In genomic region chr4:845233-845835, GRCh38 we compare ENCODE assay signal across 20 cellular contexts. TPM values are rescaled to one million over a fixed set of nuclear protein-coding genes. Genes with fewer than 3 reads are reported as not detected.
DNase-seq lines count a peak whose midpoint lies in the region; ATAC-seq and TF ChIP-seq lines count a peak whose summit lies in the region.
"Had no signal": no experiment of that assay in that cellular context is flagged by ENCODE, and none has a peak within 500 bp of the region (broad histone marks: within the 10 kb centered on the region; RNA-seq: fewer than 3 reads in every experiment).

No MANE protein-coding gene starts in this region.

- H3K36me3 ChIP-seq in IMR-90 (ENCODE audit: control insufficient read depth, insufficient read depth, low read length), result peaks cover 21% of the 10 kb centered on the region
- H3K36me3 ChIP-seq in osteoblast (ENCODE audit: insufficient read depth, low read length), result no peaks in the 10 kb centered on the region
- H3K36me3 ChIP-seq: breast epithelium had no signal

- no peak for TF ChIP-seq CTCF in CD14-positive monocyte (IDR thresholded peaks at IDR 0.05)
- no peak for TF ChIP-seq CTCF in IMR-90 (conservative IDR thresholded peaks at IDR 0.05; ENCODE audit: low read depth, low read length)
- no peak for TF ChIP-seq CTCF in osteoblast (IDR thresholded peaks at IDR 0.05; ENCODE audit: extremely low read depth, low read depth, low read length)

- dilution Hi-C loops in IMR-90 (cut with HindIII; ENCODE audit: low sequenced_read_pairs, unreplicated experiment), result no loop called here

- POLR2A ChIA-PET in IMR-90 (lab: Charles Lee; ENCODE audit: unreplicated experiment), result interaction anchor here (0.5 kb wide), 1 partner anchor 142 kb away, joined by 3 read pairs; the partner anchor contains the start of gene IDUA

- H3K79me1 ChIP-seq in IMR-90 (ENCODE audit: low read depth in 1 of 2, low read length in 2 of 2), result no peaks in the 10 kb centered on the region

- no peak overlapping the region for H4K91ac ChIP-seq in IMR-90 (ENCODE audit: insufficient read depth, low read depth, low read length)

- DNase-seq in CD14-positive monocyte (ENCODE audit: low spot score) (peak; percentile 28), IMR-90 (peak; percentile 61), fibroblast of peridontal ligament (ENCODE audit: extremely low read depth) (peak; percentile 57), osteoblast (ENCODE audit: insufficient read length, low spot score, missing footprints) (peak; percentile 94), NCI-H446 treated with DMSO at 0.1 percent for 48 hours (lab: John Stamatoyannopoulos, UW) (no peak), SK-N-DZ (ENCODE audit: low spot score) (no peak)
- DNase-seq: activated gamma-delta T cell; CD8-positive, alpha-beta memory T cell; effector CD8-positive, alpha-beta T cell; KBM-7; NCI-H1417 treated with DMSO at 0.1 percent for 48 hours; NCI-H226; substantia nigra had no signal

- no peak overlapping the region for H2BK120ac ChIP-seq in IMR-90 (ENCODE audit: low read depth, low read length)

- H3K27me3 ChIP-seq in IMR-90 (ENCODE audit: control insufficient read depth, insufficient read depth, low read length) (no peaks in the 10 kb centered on the region), osteoblast (ENCODE audit: insufficient read depth, low read length) (no peaks in the 10 kb centered on the region)
- H3K27me3 ChIP-seq: breast epithelium, gastroesophageal sphincter had no signal

- no peak overlapping the region for H3K4ac ChIP-seq in IMR-90 (ENCODE audit: low read depth, low read length)

- no peaks in the 10 kb centered on the region for H3K79me2 ChIP-seq in osteoblast (ENCODE audit: insufficient read depth, low read length)
- H3K79me2 ChIP-seq: parathyroid adenoma had no signal

- CTCF ChIA-PET in IMR-90 (lab: Yijun Ruan, JAX), result no interaction called here

- peak overlapping the region; percentile 37 for H2AFZ ChIP-seq in IMR-90 (replicated peaks; ENCODE audit: low read length, poor library complexity)
- no peak overlapping the region for H2AFZ ChIP-seq in osteoblast (ENCODE audit: low read length)
- H2AFZ ChIP-seq: parathyroid adenoma had no signal

- peaks cover 0 to 2% (median 0%) of the 10 kb centered on the region in 3 donors for H3K27me3 Mint-ChIP-seq in CD14-positive monocyte (ENCODE audit: low read depth in 3 of 3)
- H3K27me3 Mint-ChIP-seq: CD8-positive, alpha-beta memory T cell had no signal

- H4K20me1 ChIP-seq in IMR-90 (ENCODE audit: insufficient read depth, low read length) (no peaks in the 10 kb centered on the region; the same call in 1 of the 2 replicates), osteoblast (ENCODE audit: insufficient read depth, low read length) (no peaks in the 10 kb centered on the region)

- H3K4me2 ChIP-seq in IMR-90 (ENCODE audit: low read depth, low read length), result no peak overlapping the region
- H3K4me2 ChIP-seq in osteoblast (ENCODE audit: insufficient read depth, low read length), result no peak overlapping the region

- H3K14ac ChIP-seq in IMR-90 (replicated peaks; ENCODE audit: low read depth, low read length), result no peak overlapping the region

- H3K9me3 ChIP-seq in IMR-90 (ENCODE audit: control insufficient read depth, insufficient read depth, low read length), result no peaks in the 10 kb centered on the region
- H3K9me3 ChIP-seq in osteoblast (ENCODE audit: low read depth, low read length), result no peaks in the 10 kb centered on the region
- H3K9me3 ChIP-seq: breast epithelium, gastroesophageal sphincter had no signal

- H3K9me3 Mint-ChIP-seq in CD14-positive monocyte, result peaks cover 53 to 73% (median 65%) of the 10 kb centered on the region in 7 donors

- H3K27ac Mint-ChIP-seq in CD14-positive monocyte, result no peak overlapping the region
- H3K27ac Mint-ChIP-seq: T-helper 1 cell treated with Interleukin-12 subunit alpha and Interleukin-12 subunit beta and Interleukin-4 antibody, amounts not matched to agents 30 μg/mL and 1 μg/mL, for 36 hours had no signal

- H3K4me3 ChIP-seq in IMR-90 (ENCODE audit: insufficient read depth, low read depth, low read length) (no peak overlapping the region), osteoblast (ENCODE audit: insufficient read depth, low read length) (no peak overlapping the region)
- H3K4me3 ChIP-seq: breast epithelium, gastroesophageal sphincter had no signal

- ATAC-seq in IMR-90 (ENCODE audit: low read depth) (peak; percentile 81), GM19023 (IDR thresholded peaks at IDR 0.05; ENCODE audit: unreplicated experiment) (no peak), GM21528 (IDR thresholded peaks at IDR 0.05; ENCODE audit: low FRiP score, unreplicated experiment) (no peak)
- ATAC-seq: gastroesophageal sphincter had no signal

- 0 out of 4 replicates have a peak overlapping the region, but pooled peaks of 1 of the 2 experiments have one; percentile 21 for H4K8ac ChIP-seq in IMR-90 (ENCODE audit: low read depth in 2 of 2, low read length in 2 of 2)

- 79% methylated on average over 8 of the region's 9 CpGs; no CpG with 5 or more reads in 1 of the 2 experiments for WGBS in IMR-90 (ENCODE audit: extremely low coverage in 2 of 2, insufficient read length in 1 of 2), 2 experiments

- H2BK5ac ChIP-seq in IMR-90 (ENCODE audit: low read depth, low read length, poor library complexity, severe bottlenecking), result no peak overlapping the region

- no peak overlapping the region for H2BK15ac ChIP-seq in IMR-90 (ENCODE audit: low read depth, low read length)

- H3K9ac ChIP-seq in IMR-90 (ENCODE audit: low read depth, low read length), result no peak overlapping the region
- H3K9ac ChIP-seq: parathyroid adenoma had no signal

- no peak for TF ChIP-seq RAD21 in IMR-90 (IDR thresholded peaks at IDR 0.05; ENCODE audit: low read length)

- peaks cover 31 to 49% of the 10 kb centered on the region in 2 donors for H3K36me3 Mint-ChIP-seq in CD14-positive monocyte

- BruUV-seq in IMR-90 (replicated peaks; lab: Mats Ljungman, UMichigan), result no TSS peak

- in situ Hi-C loops in IMR-90 (cut with MboI; ENCODE audit: low sequenced_read_pairs), result no loop called here

- intact Hi-C loops in CD14-positive monocyte (cut with micrococcal nuclease), result no loop called here
- intact Hi-C loops in IMR-90 (cut with micrococcal nuclease), result no loop called here

- no peak overlapping the region for H2BK20ac ChIP-seq in IMR-90 (ENCODE audit: low read depth, low read length)

- H3K23ac ChIP-seq in IMR-90 (ENCODE audit: low read depth, low read length), result no peak overlapping the region

- no peaks in the 10 kb centered on the region for H3K9me1 ChIP-seq in IMR-90 (ENCODE audit: insufficient read depth, low read length)

- H3K56ac ChIP-seq in IMR-90 (ENCODE audit: extremely low read depth, insufficient read depth, low read length), result no peak overlapping the region

- H3K18ac ChIP-seq in IMR-90 (ENCODE audit: low read depth, low read length), result no peak overlapping the region

- no peak overlapping the region for H3K27ac ChIP-seq in IMR-90 (ENCODE audit: insufficient read depth, low read length)
- no peak overlapping the region for H3K27ac ChIP-seq in osteoblast (ENCODE audit: low read depth, low read length)
- H3K27ac ChIP-seq: gastroesophageal sphincter, parathyroid adenoma had no signal

- no peak overlapping the region for H4K5ac ChIP-seq in IMR-90 (ENCODE audit: low read depth, low read length)

- H3K4me1 ChIP-seq in IMR-90 (ENCODE audit: control insufficient read depth, insufficient read depth, low read length) (peaks cover 8% of the 10 kb centered on the region; the same call in 1 of the 2 replicates), osteoblast (ENCODE audit: insufficient read depth, low read length) (peaks cover 6% of the 10 kb centered on the region)
- H3K4me1 ChIP-seq: breast epithelium, parathyroid adenoma had no signal

- no peak for TF ChIP-seq POLR2A in IMR-90 (IDR thresholded peaks at IDR 0.05; ENCODE audit: low read depth, low read length)

- H2AK9ac ChIP-seq in IMR-90 (replicated peaks; ENCODE audit: low read depth, low read length, poor library complexity), result peak overlapping the region; percentile 66

- H2AK5ac ChIP-seq in IMR-90 (ENCODE audit: low read depth, low read length), result no peak overlapping the region

- H3K4me1 Mint-ChIP-seq in CD14-positive monocyte, result no peaks in the 10 kb centered on the region
- H3K4me1 Mint-ChIP-seq: CD8-positive, alpha-beta memory T cell had no signal

- no peak overlapping the region for H3K4me3 Mint-ChIP-seq in CD14-positive monocyte
- H3K4me3 Mint-ChIP-seq: CD8-positive, alpha-beta memory T cell; T-helper 1 cell treated with Interleukin-12 subunit alpha and Interleukin-12 subunit beta and Interleukin-4 antibody, amounts not matched to agents 30 μg/mL and 1 μg/mL, for 36 hours had no signal

TF ChIP-seq in IMR-90, 13 proteins besides CTCF, POLR2A, EP300 and RAD21:
- no peak for TF ChIP-seq RFX5 (IDR thresholded peaks at IDR 0.05; ENCODE audit: low read depth, low read length)
- TF ChIP-seq CHD1 (IDR thresholded peaks at IDR 0.05; ENCODE audit: low read depth, low read length), result no peak
- no peak for TF ChIP-seq MXI1 (IDR thresholded peaks at IDR 0.05; ENCODE audit: borderline replicate concordance, low read depth, low read length)
- no peak for TF ChIP-seq BHLHE40 (IDR thresholded peaks at IDR 0.05; ENCODE audit: low read depth, low read length)
- no peak for TF ChIP-seq RCOR1 (IDR thresholded peaks at IDR 0.05; ENCODE audit: insufficient replicate concordance, low read length)
- no peak for TF ChIP-seq MAFK (IDR thresholded peaks at IDR 0.05; ENCODE audit: low read depth, low read length)
- TF ChIP-seq MAZ (IDR thresholded peaks at IDR 0.05; ENCODE audit: borderline replicate concordance, low read depth, low read length), result peak; percentile 74; the same call in 1 of the 2 replicates

RNA-seq across cellular contexts. Expression of gene CPLX1, which starts 19.4 kb away (rescaled TPM):
- polyA plus RNA-seq in CD14-positive monocyte (not detected), IMR-90 (2012; rRNA removed) (0.05 and 0.06 TPM in 2 replicates)
- total RNA-seq in IMR-90 (2012; rRNA removed) (not detected in 2 replicates), osteoblast (not detected in 2 replicates)
- polyA plus RNA-seq in IMR-90 (2012; cell fraction: cytosol; rRNA removed), result 0.05 and 0.13 TPM in 2 replicates
- 0.25 and 0.30 TPM in 2 replicates for polyA plus RNA-seq in IMR-90 (2012; cell fraction: nucleus; rRNA removed; ENCODE audit: low replicate concordance)
- polyA plus RNA-seq in SK-N-DZ (2014; cell fraction: cytosol; rRNA removed), result 14.2 and 15.1 TPM in 2 replicates
- 9.1 and 13.0 TPM in 2 replicates for polyA plus RNA-seq in SK-N-DZ (2014; cell fraction: nucleus; rRNA removed)
- total RNA-seq: Daoy had no signal
- polyA plus RNA-seq: CD8-positive, alpha-beta memory T cell had no signal

Comparison
In these comparisons a context has a peak if more than half of its experiments do, and no peak if none do; other contexts are left out.
1. DNase-seq: peak in CD14-positive monocyte (single experiment), IMR-90 (single experiment), fibroblast of peridontal ligament (single experiment) and osteoblast (single experiment); none in NCI-H446 treated with DMSO at 0.1 percent for 48 hours (single experiment) and SK-N-DZ (single experiment).